In the genomic region with DNA sequence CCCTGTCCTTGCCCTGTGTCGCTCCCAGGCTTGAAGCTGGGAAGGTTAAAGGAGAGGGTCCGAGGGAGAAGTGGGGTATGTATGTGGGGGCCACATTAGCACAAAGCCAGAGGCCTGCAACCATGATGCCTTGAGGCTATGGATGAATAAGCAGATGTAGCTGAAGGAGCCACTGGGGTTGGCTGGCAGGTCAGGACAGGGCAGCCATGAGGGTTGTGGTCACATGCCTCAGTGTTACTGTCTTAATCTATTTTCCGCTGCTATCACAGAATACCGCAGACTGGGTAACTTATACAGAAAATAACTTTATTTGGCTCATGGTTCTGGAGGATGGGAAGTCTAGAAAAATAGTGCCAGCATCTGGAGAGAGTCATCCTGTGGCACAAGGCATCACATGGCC, we compare ENCODE assay signal across 19 cellular contexts. TPM values are rescaled to one million over a fixed set of nuclear protein-coding genes. Genes with fewer than 3 reads are reported as not detected.
DNase-seq lines count a peak whose midpoint lies in the region; ATAC-seq and TF ChIP-seq lines count a peak whose summit lies in the region.
"Had no signal": no experiment of that assay in that cellular context is flagged by ENCODE, and none has a peak within 500 bp of the region (broad histone marks: within the 10 kb centered on the region; RNA-seq: fewer than 3 reads in every experiment).

No MANE protein-coding gene starts in this region.

- H3K9me3 Mint-ChIP-seq in MCF 10A (ENCODE audit: unreplicated experiment) (no peaks in the 10 kb centered on the region), mesothelial cell of epicardium (no peaks in the 10 kb centered on the region)
- H3K9me3 Mint-ChIP-seq: activated naive CD4-positive, alpha-beta T cell treated with anti-CD3 and anti-CD28 coated beads for 36 hours had no signal

- POLR2A ChIA-PET in MCF 10A (lab: Yijun Ruan, JAX) = interaction anchor here (0.6 to 5.3 kb wide), 9 partner anchors 10 to 1013 kb away, joined by 3 to 37 read pairs (median 6); a partner anchor contains a TSS

- no peaks in the 10 kb centered on the region for H3K27me3 ChIP-seq in MG63
- H3K27me3 ChIP-seq: pancreas, uterus had no signal

- DNase-seq in MG63 = peak; percentile 12
- DNase-seq in MCF 10A (ENCODE audit: unreplicated experiment) = peak; percentile 46
- no peak for DNase-seq in mesothelial cell of epicardium (ENCODE audit: low spot score in 2 of 2, unreplicated experiment in 2 of 2)
- no peak for DNase-seq in hippocampal formation (lab: John Stamatoyannopoulos, UW)
- DNase-seq in effector CD4-positive, alpha-beta T cell = no peak
- DNase-seq: activated CD4-positive, alpha-beta T cell treated with anti-CD3 and anti-CD28 coated beads for 48 hours; activated naive CD4-positive, alpha-beta T cell treated with anti-CD3 and anti-CD28 coated beads for 36 hours; AML-193; left ventricle myocardium superior; NCI-H1417; NCI-H2171 treated with DMSO at 0.1 percent for 48 hours; stimulated activated CD4-positive, alpha-beta T cell treated with anti-CD3 and anti-CD28 coated beads, Interleukin-4, amount 100 ng/mL, for 1 hour; substantia nigra; SW 1271; uterus had no signal

- TF ChIP-seq CTCF in MCF 10A (IDR thresholded peaks at IDR 0.05; ENCODE audit: unreplicated experiment) (no peak), mesothelial cell of epicardium (IDR thresholded peaks at IDR 0.05; ENCODE audit: unreplicated experiment) (no peak)

- peak overlapping the region; percentile 67 for H3K4me3 Mint-ChIP-seq in MCF 10A (ENCODE audit: unreplicated experiment)
- no peak overlapping the region for H3K4me3 Mint-ChIP-seq in mesothelial cell of epicardium
- H3K4me3 Mint-ChIP-seq: activated naive CD4-positive, alpha-beta T cell treated with anti-CD3 and anti-CD28 coated beads for 36 hours had no signal

- H3K36me3 ChIP-seq in MG63 = no peaks in the 10 kb centered on the region
- H3K36me3 ChIP-seq: pancreas, uterus had no signal

- no peaks in the 10 kb centered on the region for H3K9me3 ChIP-seq in MG63
- H3K9me3 ChIP-seq: pancreas, uterus had no signal

- CTCF ChIA-PET in MCF 10A (lab: Yijun Ruan, JAX) = interaction anchor here (0.7 to 3.9 kb wide), 6 partner anchors 18 to 539 kb away, joined by 3 to 24 read pairs (median 4); no protein-coding TSS in a partner anchor

- H3K4me3 ChIP-seq in MG63 = no peak overlapping the region
- H3K4me3 ChIP-seq: pancreas, uterus had no signal

- BruUV-seq in MCF 10A (replicated peaks; lab: Mats Ljungman, UMichigan) = no TSS peak

- no peak for ATAC-seq in HG02571 (IDR thresholded peaks at IDR 0.05; ENCODE audit: unreplicated experiment)
- ATAC-seq in HG03378 (IDR thresholded peaks at IDR 0.05; ENCODE audit: unreplicated experiment) = no peak
- ATAC-seq: pancreas, sciatic nerve had no signal

- no peaks in the 10 kb centered on the region for H3K27me3 Mint-ChIP-seq in MCF 10A (ENCODE audit: insufficient read depth, unreplicated experiment)
- H3K27me3 Mint-ChIP-seq in mesothelial cell of epicardium (ENCODE audit: low read depth) = no peaks in the 10 kb centered on the region

- H3K4me1 Mint-ChIP-seq in MCF 10A (ENCODE audit: insufficient read depth, unreplicated experiment) (peaks cover 42% of the 10 kb centered on the region), mesothelial cell of epicardium (peaks cover 19% of the 10 kb centered on the region)

- peak overlapping the region; percentile 94 for H3K27ac Mint-ChIP-seq in MCF 10A (ENCODE audit: low read depth, unreplicated experiment)
- H3K27ac Mint-ChIP-seq in mesothelial cell of epicardium = peak overlapping the region; percentile 67
- H3K27ac Mint-ChIP-seq: activated naive CD4-positive, alpha-beta T cell treated with anti-CD3 and anti-CD28 coated beads for 36 hours had no signal

- H3K36me3 Mint-ChIP-seq in MCF 10A (ENCODE audit: insufficient read depth, unreplicated experiment) = no peaks in the 10 kb centered on the region
- no peaks in the 10 kb centered on the region for H3K36me3 Mint-ChIP-seq in mesothelial cell of epicardium

- intact Hi-C loops in MCF 10A (cut with micrococcal nuclease) = loop anchor here (5.0 to 10.0 kb wide), 2 partner anchors 419 to 541 kb away; no protein-coding TSS in a partner anchor

RNA-seq across cellular contexts. Expression of a gene that starts 9.2 kb away (rescaled TPM):
- 97.5 and 111 TPM in 2 replicates for total RNA-seq in MG63 (2014; rRNA removed; shearing (Covaris generic); ENCODE audit: low replicate concordance)
- total RNA-seq in MCF 10A (2022) (114 and 121 TPM in 2 replicates), mesothelial cell of epicardium (99.5 to 106 TPM (median 102 TPM) in 3 replicates)

RNA-seq across cellular contexts. Expression of a gene that starts 51.9 kb away (rescaled TPM):
- total RNA-seq in MG63 (2014; rRNA removed; shearing (Covaris generic); ENCODE audit: low replicate concordance) = 4.4 and 9.1 TPM in 2 replicates
- total RNA-seq in MCF 10A (2022) = 8.9 and 9.0 TPM in 2 replicates
- 34.2 to 35.3 TPM (median 35.2 TPM) in 3 replicates for total RNA-seq in mesothelial cell of epicardium

Comparison
In these comparisons a context has a peak if more than half of its experiments do, and no peak if none do; other contexts are left out.
1. DNase-seq: peak in MG63 (single experiment) and MCF 10A (single experiment); none in mesothelial cell of epicardium (0 of 2), hippocampal formation (0 of 2) and effector CD4-positive, alpha-beta T cell (single experiment).